In genomic region chr10:92290837-92291609, GRCh38 we compare ENCODE assay signal across 8 cellular contexts. TPM values are rescaled to one million over a fixed set of nuclear protein-coding genes. Genes with fewer than 3 reads are reported as not detected.
DNase-seq lines count a peak whose midpoint lies in the region; ATAC-seq and TF ChIP-seq lines count a peak whose summit lies in the region.

Gene CPEB3 (minus strand): TSS chr10:92291078. CDS start chr10:92240350, 50,728 bp downstream.
A gene with protein sequence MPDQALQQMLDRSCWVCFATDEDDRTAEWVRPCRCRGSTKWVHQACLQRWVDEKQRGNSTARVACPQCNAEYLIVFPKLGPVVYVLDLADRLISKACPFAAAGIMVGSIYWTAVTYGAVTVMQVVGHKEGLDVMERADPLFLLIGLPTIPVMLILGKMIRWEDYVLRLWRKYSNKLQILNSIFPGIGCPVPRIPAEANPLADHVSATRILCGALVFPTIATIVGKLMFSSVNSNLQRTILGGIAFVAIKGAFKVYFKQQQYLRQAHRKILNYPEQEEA (plus strand): TSS chr10:92291167. CDS start chr10:92291495, 328 bp downstream.

- H3K27me3 ChIP-seq in kidney epithelial cell (ENCODE audit: control insufficient read depth, insufficient read depth, low read length): no peaks in the 10 kb centered on the region

- peak; percentile 71 for TF ChIP-seq CTCF in kidney epithelial cell (IDR thresholded peaks at IDR 0.05; ENCODE audit: insufficient read depth, low read length, poor library complexity, severe bottlenecking)

- no peaks in the 10 kb centered on the region for H3K36me3 ChIP-seq in kidney epithelial cell (ENCODE audit: control insufficient read depth, insufficient read depth, low read length)

- DNase-seq in AML-193 (lab: John Stamatoyannopoulos, UW): peak; percentile 91 to 92
- DNase-seq in NCI-H446 (lab: John Stamatoyannopoulos, UW): peak; percentile 67 to 89
- peak; percentile 90 for DNase-seq in activated CD4-positive, CD25-positive, alpha-beta regulatory T cell treated with anti-CD3 and anti-CD28 coated beads, Interleukin-2, amount 50 U/mL, for 72 hours
- DNase-seq in cerebellum (ENCODE audit: low spot score): peak; percentile 96
- DNase-seq in kidney epithelial cell (ENCODE audit: low read depth): peak; percentile 83
- DNase-seq in stimulated activated CD4-positive, alpha-beta T cell treated with anti-CD3 and anti-CD28 coated beads, Interleukin-15, amount 100 ng/mL, for 48 hours (ENCODE audit: low read depth in 2 of 2): peak; percentile 86 to 90

- H3K4me3 ChIP-seq in kidney epithelial cell (ENCODE audit: low read depth, low read length): peak within 1 kb of the TSS; percentile 66

- ATAC-seq in GM19035 (IDR thresholded peaks at IDR 0.05; ENCODE audit: unreplicated experiment): peak; percentile 97
- peak; percentile 98 for ATAC-seq in HG03354 (IDR thresholded peaks at IDR 0.05; ENCODE audit: poor library complexity, severe bottlenecking, unreplicated experiment)

RNA-seq across cellular contexts. Expression of gene CPEB3, which starts in this region (rescaled TPM):
- total RNA-seq in cerebellum: 23.4 TPM
- total RNA-seq in kidney epithelial cell: 1.2 and 1.3 TPM in 2 replicates

RNA-seq across cellular contexts. Expression of the second gene that starts in this region (rescaled TPM):
- total RNA-seq in cerebellum: 27.2 TPM
- total RNA-seq in kidney epithelial cell: 15.3 and 16.8 TPM in 2 replicates

Comparison
In these comparisons a context has a peak if more than half of its experiments do, and no peak if none do; other contexts are left out.
1. Peak in every context shown above with its lines: DNase-seq, ATAC-seq and H3K4me3 ChIP-seq.
2. RNA of gene CPEB3 (total RNA-seq): 23.4 TPM in cerebellum (single experiment); 1.2 to 1.3 TPM in kidney epithelial cell; every median in the first group is over 10 times any median in the second.